In genomic region chr15:90414408-90415028, GRCh38 we compare ENCODE assay signal across 8 cellular contexts. TPM values are rescaled to one million over a fixed set of nuclear protein-coding genes. Genes with fewer than 3 reads are reported as not detected.
DNase-seq lines count a peak whose midpoint lies in the region; ATAC-seq, FAIRE-seq and TF ChIP-seq lines count a peak whose summit lies in the region.

No MANE protein-coding gene starts in this region.

- H3K27ac ChIP-seq in GM23338 (ENCODE audit: low read depth) = peak overlapping the region; percentile 86

- peaks cover 87% of the 10 kb centered on the region for H3K79me2 ChIP-seq in GM23338 (replicated peaks; ENCODE audit: insufficient read depth)

- peak overlapping the region; percentile 86 for H3K27ac Mint-ChIP-seq in GM23338
- peak overlapping the region; percentile 1 for H3K27ac Mint-ChIP-seq in activated B cell treated with CpG ODN at 0.5 μM for 24 hours

- H3K4me3 Mint-ChIP-seq in GM23338 (peak overlapping the region; percentile 14; the same call in 2 of the 3 replicates), activated B cell treated with CpG ODN at 0.5 μM for 24 hours (no peak overlapping the region)

- no peak overlapping the region for H3K4me3 ChIP-seq in GM23338

- no peak for ATAC-seq in GM23338
- ATAC-seq in activated B cell treated with CpG ODN at 0.5 μM for 24 hours (ENCODE audit: low read depth) = no peak
- ATAC-seq in HG03521 (IDR thresholded peaks at IDR 0.05; ENCODE audit: unreplicated experiment) = no peak

- no peaks in the 10 kb centered on the region for H3K36me3 ChIP-seq in GM23338 (ENCODE audit: insufficient read depth)

- H3K4me2 ChIP-seq in GM23338 = peak overlapping the region; percentile 44

- no peaks in the 10 kb centered on the region for H3K27me3 ChIP-seq in GM23338 (ENCODE audit: insufficient read depth)

- POLR2A ChIA-PET in activated B cell treated with CpG ODN at 0.5 μM for 24 hours (lab: Charles Lee) = interaction anchor here (0.6 kb wide), 1 partner anchor 17 kb away, joined by 7 read pairs; no protein-coding TSS in a partner anchor

- H3K9me3 Mint-ChIP-seq in GM23338 = peaks cover 14% of the 10 kb centered on the region
- H3K9me3 Mint-ChIP-seq in activated B cell treated with CpG ODN at 0.5 μM for 24 hours = peaks cover 2% of the 10 kb centered on the region

- no peak for DNase-seq in GM23338 (ENCODE audit: low spot score)
- DNase-seq in activated B cell treated with CpG ODN at 0.5 μM for 24 hours = no peak
- DNase-seq in fibroblast of gingiva (ENCODE audit: low read depth) = peak; percentile 68
- peak; percentile 6 for DNase-seq in stimulated activated CD4-positive, alpha-beta T cell treated with anti-CD3 and anti-CD28 coated beads, Interleukin-2, amount 100 ng/mL, for 4 hours (ENCODE audit: low read depth)
- DNase-seq in 8988T = no peak
- DNase-seq in DMS 273 (lab: John Stamatoyannopoulos, UW; ENCODE audit: unreplicated experiment) = no peak
- DNase-seq in D721Med (ENCODE audit: insufficient read length, low spot score) = no peak

- TF ChIP-seq CTCF in GM23338 (conservative IDR thresholded peaks at IDR 0.05; ENCODE audit: low read depth in 2 of 2) = no peak
- no peak for TF ChIP-seq CTCF in activated B cell treated with CpG ODN at 0.5 μM for 24 hours (IDR thresholded peaks at IDR 0.05)
- TF ChIP-seq CTCF in D721Med (IDR thresholded peaks at IDR 0.05; ENCODE audit: insufficient read depth, missing control alignments) = no peak

- peaks cover 5% of the 10 kb centered on the region for H3K27me3 Mint-ChIP-seq in GM23338 (ENCODE audit: insufficient read depth, low read depth, poor library complexity)
- no peaks in the 10 kb centered on the region for H3K27me3 Mint-ChIP-seq in activated B cell treated with CpG ODN at 0.5 μM for 24 hours

- no peaks in the 10 kb centered on the region for H3K9me2 ChIP-seq in GM23338 (ENCODE audit: insufficient read depth)

- no peak overlapping the region for H2AFZ ChIP-seq in GM23338

- intact Hi-C loops in activated B cell treated with CpG ODN at 0.5 μM for 24 hours (cut with micrococcal nuclease) = no loop called here

- no peaks in the 10 kb centered on the region for H4K20me1 ChIP-seq in GM23338 (replicated peaks; ENCODE audit: insufficient read depth)

- peaks cover 53% of the 10 kb centered on the region for H3K4me1 ChIP-seq in GM23338 (ENCODE audit: insufficient read depth)

- FAIRE-seq in D721Med (lab: Jason Lieb, UNC) = no peak

- H3K36me3 Mint-ChIP-seq in GM23338 (ENCODE audit: low read depth) (peaks cover 21% of the 10 kb centered on the region), activated B cell treated with CpG ODN at 0.5 μM for 24 hours (ENCODE audit: low read depth) (peaks cover 19% of the 10 kb centered on the region)

- CTCF ChIA-PET in activated B cell treated with CpG ODN at 0.5 μM for 24 hours (lab: Charles Lee) = no interaction called here

- H3K4me1 Mint-ChIP-seq in GM23338 = peaks cover 50% of the 10 kb centered on the region
- peaks cover 75% of the 10 kb centered on the region for H3K4me1 Mint-ChIP-seq in activated B cell treated with CpG ODN at 0.5 μM for 24 hours

- peaks cover 4% of the 10 kb centered on the region; the same call in 1 of the 2 replicates for H3F3A ChIP-seq in GM23338 (replicated peaks; ENCODE audit: low read depth)

TF ChIP-seq in GM23338, 12 proteins besides CTCF, POLR2A, EP300 and RAD21:
- no peak for TF ChIP-seq STAT1 (IDR thresholded peaks at IDR 0.05; ENCODE audit: unreplicated experiment)
- no peak for TF ChIP-seq ZNF114 (CRISPR knock-in tag; IDR thresholded peaks at IDR 0.05)
- TF ChIP-seq NANOG (IDR thresholded peaks at IDR 0.05; ENCODE audit: borderline replicate concordance) = no peak
- TF ChIP-seq EZH2 (IDR thresholded peaks at IDR 0.05; ENCODE audit: low read depth, unreplicated experiment) = no peak
- no peak for TF ChIP-seq ZNF331 (CRISPR knock-in tag; IDR thresholded peaks at IDR 0.05; ENCODE audit: low read depth)
- no peak for TF ChIP-seq EZH2phosphoT487 (IDR thresholded peaks at IDR 0.05; ENCODE audit: unreplicated experiment)
- TF ChIP-seq POLR2AphosphoS5 (IDR thresholded peaks at IDR 0.05; ENCODE audit: low read depth) = no peak

RNA-seq across cellular contexts. Expression of gene IQGAP1, which starts 26.5 kb away (rescaled TPM):
- 136 and 159 TPM in 2 replicates for total RNA-seq in GM23338 (2014; rRNA removed; shearing (Covaris generic))
- 92.7 and 92.9 TPM in 2 replicates for polyA plus RNA-seq in GM23338 (2016; fragmentation: Nextera tagmentation; extraction: Ambion mirVana)
- 187 and 227 TPM in 2 replicates for total RNA-seq in activated B cell treated with CpG ODN at 0.5 μM for 24 hours

Comparison
In these comparisons a context has a peak if more than half of its experiments do, and no peak if none do; other contexts are left out.
1. DNase-seq: peak in fibroblast of gingiva (single experiment) and stimulated activated CD4-positive, alpha-beta T cell treated with anti-CD3 and anti-CD28 coated beads, Interleukin-2, amount 100 ng/mL, for 4 hours (single experiment); none in GM23338 (single experiment), activated B cell treated with CpG ODN at 0.5 μM for 24 hours (single experiment), 8988T (single experiment), DMS 273 (single experiment) and D721Med (single experiment).